Comparison of ENCODE assay signal across 8 cellular contexts in genomic region chr2:152097291-152098032, GRCh38. TPM values are rescaled to one million over a fixed set of nuclear protein-coding genes. Genes with fewer than 3 reads are reported as not detected.
DNase-seq lines count a peak whose midpoint lies in the region; ATAC-seq and TF ChIP-seq lines count a peak whose summit lies in the region.

No MANE protein-coding gene starts in this region.

- H3K36me3 ChIP-seq in trophoblast cell (ENCODE audit: control insufficient read depth in 1 of 2, insufficient read depth in 2 of 2, low read length in 2 of 2), result no peaks in the 10 kb centered on the region

- POLR2A ChIA-PET in AG04450 (lab: Yijun Ruan, JAX), result no interaction called here

- H3K27me3 ChIP-seq in AG04450 (ENCODE audit: control insufficient read depth, insufficient read depth, low read length), result peaks cover 46% of the 10 kb centered on the region
- peaks cover 94% of the 10 kb centered on the region for H3K27me3 ChIP-seq in foreskin keratinocyte
- H3K27me3 ChIP-seq in trophoblast cell (ENCODE audit: insufficient read depth, low read length), result peaks cover 27% of the 10 kb centered on the region

- DNase-seq in AG04450 (ENCODE audit: low read depth, low spot score) (no peak), foreskin keratinocyte (peak; percentile 15 to 44), trophoblast cell (peak in 1 of 2 donors; percentile 33), amniotic stem cell (lab: John Stamatoyannopoulos, UW) (no peak)

- H2BK5ac ChIP-seq in trophoblast cell (ENCODE audit: low read depth, low read length, poor library complexity), result no peak overlapping the region

- H2AK5ac ChIP-seq in trophoblast cell (ENCODE audit: low read length), result no peak overlapping the region

- H3K18ac ChIP-seq in trophoblast cell (ENCODE audit: low read length), result no peak overlapping the region

- H3K4me3 ChIP-seq in AG04450 (ENCODE audit: low read depth, low read length), result peak overlapping the region; percentile 59
- peak overlapping the region; percentile 59 for H3K4me3 ChIP-seq in WI38 (ENCODE audit: low read depth, low read length)
- H3K4me3 ChIP-seq in trophoblast cell (ENCODE audit: low read depth, low read length), result no peak overlapping the region

- H3K23ac ChIP-seq in trophoblast cell (ENCODE audit: low read length), result no peak overlapping the region

- no peak overlapping the region for H2BK12ac ChIP-seq in trophoblast cell (ENCODE audit: low read length)

- H3K4me1 ChIP-seq in foreskin keratinocyte (peaks cover 10% of the 10 kb centered on the region), trophoblast cell (ENCODE audit: control insufficient read depth in 1 of 2, insufficient read depth in 2 of 2, low read length in 2 of 2) (peaks cover 9 to 17% of the 10 kb centered on the region in 2 experiments)

- H3K9ac ChIP-seq in trophoblast cell (ENCODE audit: low read length), result no peak overlapping the region

- ATAC-seq in GM19351 (IDR thresholded peaks at IDR 0.05; ENCODE audit: unreplicated experiment), result peak; percentile 2
- ATAC-seq in foreskin keratinocyte, result peak; percentile 71
- no peak for ATAC-seq in GM18858 (IDR thresholded peaks at IDR 0.05; ENCODE audit: unreplicated experiment)
- no peak for ATAC-seq in HG03565 (IDR thresholded peaks at IDR 0.05; ENCODE audit: unreplicated experiment)

- H3K4ac ChIP-seq in trophoblast cell (ENCODE audit: low read depth, low read length), result no peak overlapping the region

- H2AFZ ChIP-seq in trophoblast cell (ENCODE audit: insufficient read depth, low read length, poor library complexity), result no peak overlapping the region

- no peak overlapping the region for H2BK120ac ChIP-seq in trophoblast cell (ENCODE audit: insufficient read depth, low read length, poor library complexity)

- no peaks in the 10 kb centered on the region for H3K79me2 ChIP-seq in trophoblast cell (ENCODE audit: control insufficient read depth, insufficient read depth, low read length, poor library complexity)

- peak overlapping the region; percentile 94 for H3K4me2 ChIP-seq in trophoblast cell (ENCODE audit: low read length)

- no peaks in the 10 kb centered on the region for H3K79me1 ChIP-seq in trophoblast cell (ENCODE audit: low read length)

- no peak overlapping the region for H4K8ac ChIP-seq in trophoblast cell (ENCODE audit: low read depth, low read length)

- no peak overlapping the region for H4K91ac ChIP-seq in trophoblast cell (ENCODE audit: low read depth, low read length)

- no peaks in the 10 kb centered on the region; the same call in 1 of the 2 replicates for H3K9me3 ChIP-seq in AG04450 (ENCODE audit: control insufficient read depth, insufficient read depth, low read length)
- peaks cover 3% of the 10 kb centered on the region for H3K9me3 ChIP-seq in trophoblast cell (ENCODE audit: insufficient read depth, low read depth, low read length)

- CTCF ChIA-PET in AG04450 (lab: Charles Lee), result interaction anchor here (2.1 kb wide), 1 partner anchor 61 kb away, joined by 11 read pairs; no protein-coding TSS in a partner anchor

- H4K12ac ChIP-seq in trophoblast cell (ENCODE audit: low read depth, low read length), result no peak overlapping the region

- TF ChIP-seq CTCF in AG04450 (IDR thresholded peaks at IDR 0.05; ENCODE audit: low read depth, low read length) (no peak), WI38 (IDR thresholded peaks at IDR 0.05; ENCODE audit: low read depth, low read length) (no peak), foreskin keratinocyte (conservative IDR thresholded peaks at IDR 0.05) (no peak)

- no peak overlapping the region for H3K14ac ChIP-seq in trophoblast cell (ENCODE audit: low read length)

- H3K27ac ChIP-seq in AG04450 (ENCODE audit: low read depth, low read length) (no peak overlapping the region), foreskin keratinocyte (no peak overlapping the region), trophoblast cell (ENCODE audit: low read depth, low read length) (no peak overlapping the region)

- WGBS in trophoblast cell (ENCODE audit: extremely low coverage, insufficient coverage, insufficient read length), result no CpG with 5 or more reads among the region's 22 CpGs

RNA-seq across cellular contexts. Expression of gene CACNB4, which starts 1.4 kb away (rescaled TPM):
- polyA plus RNA-seq in AG04450 (2011; rRNA removed) (0.19 and 0.22 TPM in 2 replicates), foreskin keratinocyte (0.02 and 0.03 TPM in 2 replicates)
- polyA minus RNA-seq in AG04450 (2011; rRNA and poly(A)+ RNA removed), result 0.26 and 0.41 TPM in 2 replicates
- total RNA-seq in foreskin keratinocyte, result 0.07 and 0.11 TPM in 2 replicates
- 0.24 and 0.34 TPM in 2 replicates for polyA plus RNA-seq in trophoblast cell (2013)

Comparison
In these comparisons a context has a peak if more than half of its experiments do, and no peak if none do; other contexts are left out.
1. DNase-seq: peak in foreskin keratinocyte (2 of 2); none in AG04450 (single experiment) and amniotic stem cell (single experiment).
2. ATAC-seq: peak in GM19351 (single experiment) and foreskin keratinocyte (single experiment); none in GM18858 (single experiment) and HG03565 (single experiment).